8 cellular contexts compared by ENCODE assay signal in genomic region chr3:196867507-196868296, GRCh38. TPM values are rescaled to one million over a fixed set of nuclear protein-coding genes. Genes with fewer than 3 reads are reported as not detected.
A peak's percentile ranks its signal among the peaks of the same experiment; 100 is the strongest.
DNase-seq lines count a peak whose midpoint lies in the region; ATAC-seq and TF ChIP-seq lines count a peak whose summit lies in the region.

Gene SENP5 (plus strand): TSS chr3:196867920. CDS start chr3:196885182, 17,262 bp downstream.

- in situ Hi-C loops in GM13977 (cut with MboI; ENCODE audit: low pct_unique_long_range_greater_than_20kb, low sequenced_read_pairs, unreplicated experiment): no loop called here

- H2AFZ ChIP-seq in trophoblast cell (ENCODE audit: insufficient read depth, low read length, poor library complexity): peak within 1 kb of the TSS; percentile 100

- peaks cover 6 to 11% of the 10 kb centered on the region in 2 experiments for H3K4me1 ChIP-seq in trophoblast cell (ENCODE audit: control insufficient read depth in 1 of 2, insufficient read depth in 2 of 2, low read length in 2 of 2)
- H3K4me1 ChIP-seq in tibial nerve: peaks cover 0 to 44% (median 15%) of the 10 kb centered on the region in 4 donors

- ATAC-seq in HG02884 (IDR thresholded peaks at IDR 0.05; ENCODE audit: unreplicated experiment) (peak; percentile 68), T-cell (replicated peaks in 1 of 4) (peak; percentile 97 to 98 (median 98))

- no peaks in the 10 kb centered on the region for H3K27me3 Mint-ChIP-seq in T-cell

- POLR2A ChIA-PET in T-cell (lab: Charles Lee): interaction anchor here (0.6 to 1.6 kb wide), 15 partner anchors 20 to 1322 kb away, joined by 3 to 7 read pairs (median 3); partner anchors contain the start of gene NCBP2 (in 1 of the 2)

- peak within 1 kb of the TSS; percentile 88 for H3K9ac ChIP-seq in trophoblast cell (ENCODE audit: low read length)

- no peak within 1 kb of the TSS for H3K23ac ChIP-seq in trophoblast cell (ENCODE audit: low read length)

- H3K4me1 Mint-ChIP-seq in T-cell: peaks cover 28 to 34% (median 33%) of the 10 kb centered on the region in 3 donors

- H3K4me2 ChIP-seq in trophoblast cell (ENCODE audit: low read length): peak within 1 kb of the TSS; percentile 65

- H3K14ac ChIP-seq in trophoblast cell (ENCODE audit: low read length): peak within 1 kb of the TSS; percentile 97

- intact Hi-C loops in cardiac septum (cut with DNase I): loop anchor here (1.0 to 10.0 kb wide), 4 partner anchors 75 to 300 kb away; partner anchors contain the start of genes CEP19, FBXO45, NCBP2 and PAK2

- peak within 1 kb of the TSS; percentile 92 for H4K91ac ChIP-seq in trophoblast cell (ENCODE audit: low read depth, low read length)

- peak within 1 kb of the TSS; percentile 94 to 95 for H3K27ac Mint-ChIP-seq in T-cell

- peak within 1 kb of the TSS; percentile 94 for H2AK5ac ChIP-seq in trophoblast cell (ENCODE audit: low read length)

- DNase-seq in GM13977 (ENCODE audit: low spot score) (peak; percentile 96), NCI-H146 (lab: John Stamatoyannopoulos, UW) (peak; percentile 90), T-cell (peak; percentile 77 to 93 (median 86)), cardiac septum (ENCODE audit: low spot score) (peak; percentile 97), trophoblast cell (peak; percentile 92 to 93), tibial nerve (ENCODE audit: low spot score in 2 of 2) (peak; percentile 72 to 74)

- peaks cover 9% of the 10 kb centered on the region for H3K79me1 ChIP-seq in trophoblast cell (ENCODE audit: low read length)

- TF ChIP-seq CTCF in GM13977 (IDR thresholded peaks at IDR 0.05; ENCODE audit: extremely low read depth, insufficient read depth, missing control alignments): no peak
- peak in 1 of 5 experiments; percentile 10 for TF ChIP-seq CTCF in tibial nerve (IDR thresholded peaks at IDR 0.05)

- peak; percentile 50 to 89 for TF ChIP-seq POLR2A in tibial nerve (IDR thresholded peaks at IDR 0.05)

- peak within 1 kb of the TSS; percentile 100 for H3K4ac ChIP-seq in trophoblast cell (ENCODE audit: low read depth, low read length)

- H3K9me3 ChIP-seq in trophoblast cell (ENCODE audit: insufficient read depth, low read depth, low read length) (no peaks in the 10 kb centered on the region), tibial nerve (peaks cover 0 to 2% (median 0%) of the 10 kb centered on the region in 4 donors)

- H3K27ac ChIP-seq in adipose tissue (ENCODE audit: low read depth, low read length) (peak within 1 kb of the TSS; percentile 86), trophoblast cell (ENCODE audit: low read depth, low read length) (peak within 1 kb of the TSS; percentile 61), tibial nerve (peak within 1 kb of the TSS; percentile 67 to 97 (median 92))

- H3K79me2 ChIP-seq in trophoblast cell (ENCODE audit: control insufficient read depth, insufficient read depth, low read length, poor library complexity): peaks cover 15% of the 10 kb centered on the region

- TF ChIP-seq EP300 in tibial nerve (IDR thresholded peaks at IDR 0.05): peak in 1 of 2 donors; percentile 91

- H3K27me3 ChIP-seq in trophoblast cell (ENCODE audit: insufficient read depth, low read length): no peaks in the 10 kb centered on the region
- no peaks in the 10 kb centered on the region for H3K27me3 ChIP-seq in tibial nerve

- H3K36me3 Mint-ChIP-seq in T-cell: peaks cover 5% of the 10 kb centered on the region

- CTCF ChIA-PET in T-cell (lab: Charles Lee): interaction anchor here (0.6 to 1.7 kb wide), 5 partner anchors 31 to 303 kb away, joined by 4 to 22 read pairs (median 5); partner anchors contain the start of gene NCBP2 (in 1 of the 2)

- H2BK12ac ChIP-seq in trophoblast cell (ENCODE audit: low read length): no peak within 1 kb of the TSS

- no peaks in the 10 kb centered on the region for H3K9me3 Mint-ChIP-seq in T-cell

- peak within 1 kb of the TSS; percentile 91 for H2BK120ac ChIP-seq in trophoblast cell (ENCODE audit: insufficient read depth, low read length, poor library complexity)

- peak within 1 kb of the TSS; percentile 94 to 97 (median 94) for H3K4me3 Mint-ChIP-seq in T-cell

- H4K12ac ChIP-seq in trophoblast cell (ENCODE audit: low read depth, low read length): peak within 1 kb of the TSS; percentile 99

- peak within 1 kb of the TSS; percentile 89 for H2BK5ac ChIP-seq in trophoblast cell (ENCODE audit: low read depth, low read length, poor library complexity)

- H4K8ac ChIP-seq in trophoblast cell (ENCODE audit: low read depth, low read length): peak within 1 kb of the TSS; percentile 100

- WGBS in adipose tissue, 3 donors: 1% methylated on average over 62 to 93 of the region's 93 CpGs
- no CpG with 5 or more reads among the region's 93 CpGs for WGBS in trophoblast cell (ENCODE audit: extremely low coverage, insufficient coverage, insufficient read length)
- 1 to 2% methylated on average over 16 to 79 of the region's 93 CpGs for WGBS in tibial nerve, 2 donors

- peak within 1 kb of the TSS; percentile 99 for H3K18ac ChIP-seq in trophoblast cell (ENCODE audit: low read length)

- H3K36me3 ChIP-seq in trophoblast cell (ENCODE audit: control insufficient read depth in 1 of 2, insufficient read depth in 2 of 2, low read length in 2 of 2): peaks cover 3 to 6% of the 10 kb centered on the region in 2 experiments
- H3K36me3 ChIP-seq in tibial nerve: no peaks in the 10 kb centered on the region

- H3K4me3 ChIP-seq in trophoblast cell (ENCODE audit: low read depth, low read length): peak within 1 kb of the TSS; percentile 97
- peak within 1 kb of the TSS; percentile 89 to 100 (median 96) for H3K4me3 ChIP-seq in tibial nerve

RNA-seq across cellular contexts. Expression of gene SENP5, which starts in this region (rescaled TPM):
- total RNA-seq in T-cell (10 to 100 TPM; 33.8 to 61.2 (median 37.5) TPM), cardiac septum (21.6 TPM), tibial nerve (10 to 100 TPM; 41.1 to 60.6 (median 44.1) TPM)
- 1 to 10 TPM; 3.7 to 8.2 (median 7.4) TPM for polyA plus RNA-seq in adipose tissue
- polyA plus RNA-seq in trophoblast cell (2013): 26.2 and 27.3 TPM in 2 replicates

Comparison
In these comparisons a context has a peak if more than half of its experiments do, and no peak if none do; other contexts are left out.
1. Peak in every context shown above with its lines: DNase-seq, ATAC-seq, H3K4me3 ChIP-seq and H3K27ac ChIP-seq.